Comparison of ENCODE assay signal across 12 cellular contexts in the genomic region with DNA sequence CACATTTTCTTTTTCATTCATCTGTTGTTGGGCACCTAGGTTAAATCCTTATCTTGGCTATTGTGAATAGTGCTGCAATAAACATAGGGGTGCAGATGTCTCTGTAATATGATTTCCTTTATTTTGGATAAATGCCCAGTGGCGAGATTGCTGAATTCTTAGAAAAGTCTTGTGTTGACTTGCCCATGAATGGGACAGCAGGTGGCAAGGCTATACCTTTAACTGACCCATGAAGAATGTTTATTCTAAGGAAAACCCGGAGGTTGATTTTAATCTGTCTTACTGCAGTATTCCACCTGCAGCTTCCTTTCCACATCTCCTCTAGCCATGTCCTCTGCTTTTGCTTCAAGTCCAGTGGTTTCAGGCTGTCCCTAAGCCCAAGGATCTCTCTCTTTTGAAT.
"Had no signal": no experiment of that assay in that cellular context is flagged by ENCODE, and none has a peak within 500 bp of the region (broad histone marks: within the 10 kb centered on the region; RNA-seq: fewer than 3 reads in every experiment).

No MANE protein-coding gene starts in this region.

- ATAC-seq: pancreas, sciatic nerve had no signal

- H3K27ac ChIP-seq: pancreas, suprapubic skin had no signal

- H3K4me3 ChIP-seq: pancreas, suprapubic skin had no signal

- H3K27me3 ChIP-seq: pancreas, suprapubic skin had no signal

- H3K36me3 ChIP-seq: pancreas, suprapubic skin had no signal

- FAIRE-seq: astrocyte, bronchial epithelial cell, pancreas had no signal

- DNase-seq: activated CD4-positive, CD25-positive, alpha-beta regulatory T cell treated with anti-CD3 and anti-CD28 coated beads, Interleukin-2, amount 50 U/mL, for 72 hours; activated naive CD4-positive, alpha-beta T cell treated with anti-CD3 and anti-CD28 coated beads for 36 hours; activated T-cell treated with anti-CD3 and anti-CD28 coated beads for 4 hours; effector memory CD4-positive, alpha-beta T cell; foreskin melanocyte; head of caudate nucleus; pancreas; trophoblast cell had no signal

- H3K4me1 ChIP-seq: pancreas, suprapubic skin had no signal

- H3K9me3 ChIP-seq: pancreas, suprapubic skin had no signal
